ENCODE assay signal across 3 cellular contexts in genomic region chr18:5164903-5165302, GRCh38. TPM values are rescaled to one million over a fixed set of nuclear protein-coding genes. Genes with fewer than 3 reads are reported as not detected.
"Had no signal": no experiment of that assay in that cellular context is flagged by ENCODE, and none has a peak within 500 bp of the region (broad histone marks: within the 10 kb centered on the region; RNA-seq: fewer than 3 reads in every experiment).

No MANE protein-coding gene starts in this region.

- ATAC-seq: GM12878 had no signal

- DNase-seq: GDM1, GF-D8 had no signal

RNA-seq across cellular contexts. Expression of gene AKAIN1, which starts 32.2 kb away (rescaled TPM):
- total RNA-seq: GM12878 had no signal
